ENCODE assay signal across 22 cellular contexts in genomic region chr6:106614592-106615301, GRCh38. TPM values are rescaled to one million over a fixed set of nuclear protein-coding genes. Genes with fewer than 3 reads are reported as not detected.
A peak's percentile ranks its signal among the peaks of the same experiment; 100 is the strongest.
DNase-seq lines count a peak whose midpoint lies in the region; ATAC-seq, FAIRE-seq and TF ChIP-seq lines count a peak whose summit lies in the region.
"Had no signal": no experiment of that assay in that cellular context is flagged by ENCODE, and none has a peak within 500 bp of the region (broad histone marks: within the 10 kb centered on the region; RNA-seq: fewer than 3 reads in every experiment).

No MANE protein-coding gene starts in this region.

- no peak for DNase-seq in GM18507 (ENCODE audit: extremely low spot score, insufficient read length, low read depth)
- DNase-seq in WTC11 (ENCODE audit: low spot score), result no peak
- DNase-seq in iPS-NIHi7 (ENCODE audit: extremely low spot score), result peak; percentile 47
- no peak for DNase-seq in left cardiac atrium
- no peak for DNase-seq in SKM-1 treated with dmso at 0.1 percent for 144 hours (lab: John Stamatoyannopoulos, UW; ENCODE audit: unreplicated experiment)
- no peak for DNase-seq in HEK293T (ENCODE audit: extremely low spot score)
- DNase-seq: activated gamma-delta T cell treated with Interleukin-2 at 50 U/mL for 16 hours; CD4-positive, alpha-beta memory T cell; head of caudate nucleus; HFFc6; left ventricle myocardium inferior; NCI-H1694; NCI-H2171; NCI-H524; nephron progenitor cell; right cardiac atrium; spleen; stimulated activated CD4-positive, alpha-beta T cell treated with anti-CD3 and anti-CD28 coated beads, Interleukin-4, amount 100 ng/mL, for 24 hours; stimulated activated naive CD8-positive, alpha-beta T cell treated with anti-CD3 and anti-CD28 coated beads, Interleukin-15, amount 100 ng/mL, for 72 hours had no signal

- peak; percentile 9 for FAIRE-seq in GM18507 (lab: Jason Lieb, UNC)

- H3K4me3 Mint-ChIP-seq in WTC11, result peak overlapping the region; percentile 43
- H3K4me3 Mint-ChIP-seq: brain; CD4-positive, alpha-beta memory T cell; HFFc6; nephron progenitor cell; stimulated activated naive CD8-positive, alpha-beta T cell treated with anti-CD3 and anti-CD28 coated beads, Interleukin-15, amount 100 ng/mL, for 72 hours; T-helper 1 cell treated with Interleukin-12 subunit alpha and Interleukin-12 subunit beta and Interleukin-4 antibody, amounts not matched to agents 30 μg/mL and 1 μg/mL, for 36 hours had no signal

- ATAC-seq in HG03354 (IDR thresholded peaks at IDR 0.05; ENCODE audit: poor library complexity, severe bottlenecking, unreplicated experiment) (peak; percentile 47), WTC11 (peak; percentile 79), left cardiac atrium (no peak)
- ATAC-seq: right cardiac atrium; stimulated activated naive CD8-positive, alpha-beta T cell treated with anti-CD3 and anti-CD28 coated beads, Interleukin-15, amount 100 ng/mL, for 72 hours had no signal

- peak overlapping the region; percentile 99 for H3K27ac Mint-ChIP-seq in WTC11
- H3K27ac Mint-ChIP-seq: brain; HFFc6; nephron progenitor cell; T-helper 1 cell treated with Interleukin-12 subunit alpha and Interleukin-12 subunit beta and Interleukin-4 antibody, amounts not matched to agents 30 μg/mL and 1 μg/mL, for 36 hours had no signal

- H3K4me1 Mint-ChIP-seq in WTC11, result peaks cover 75% of the 10 kb centered on the region
- H3K4me1 Mint-ChIP-seq: brain; CD4-positive, alpha-beta memory T cell; nephron progenitor cell had no signal

- CTCF ChIA-PET in WTC11 (lab: Charles Lee), result interaction anchor here (0.6 to 2.1 kb wide), 5 partner anchors 48 to 365 kb away, joined by 3 to 11 read pairs (median 4); partner anchors contain the start of gene CRYBG1
- CTCF ChIA-PET in HEK293T (lab: Yijun Ruan, JAX), result interaction anchor here (1.2 kb wide), 1 partner anchor 383 kb away, joined by 3 read pairs; no protein-coding TSS in a partner anchor

- intact Hi-C loops in left cardiac atrium (cut with DNase I), result no loop called here

- peaks cover 11% of the 10 kb centered on the region for H3K36me3 Mint-ChIP-seq in WTC11

- no peak for TF ChIP-seq CTCF in WTC11 (IDR thresholded peaks at IDR 0.05)

- no peaks in the 10 kb centered on the region for H3K27me3 Mint-ChIP-seq in WTC11 (ENCODE audit: low read depth)
- H3K27me3 Mint-ChIP-seq: brain; CD4-positive, alpha-beta memory T cell; stimulated activated naive CD8-positive, alpha-beta T cell treated with anti-CD3 and anti-CD28 coated beads, Interleukin-15, amount 100 ng/mL, for 72 hours had no signal

- POLR2A ChIA-PET in WTC11 (lab: Charles Lee), result interaction anchor here (1.0 kb wide), 1 partner anchor 365 kb away, joined by 3 read pairs; no protein-coding TSS in a partner anchor
- POLR2A ChIA-PET in HEK293T (lab: Yijun Ruan, JAX), result no interaction called here

- H3K9me3 Mint-ChIP-seq in WTC11, result no peaks in the 10 kb centered on the region
- H3K9me3 Mint-ChIP-seq: brain; CD4-positive, alpha-beta memory T cell; HFFc6; nephron progenitor cell; stimulated activated naive CD8-positive, alpha-beta T cell treated with anti-CD3 and anti-CD28 coated beads, Interleukin-15, amount 100 ng/mL, for 72 hours; T-helper 1 cell treated with Interleukin-12 subunit alpha and Interleukin-12 subunit beta and Interleukin-4 antibody, amounts not matched to agents 30 μg/mL and 1 μg/mL, for 36 hours had no signal

TF ChIP-seq in WTC11, 78 proteins besides CTCF, POLR2A, EP300 and RAD21 (continues in another document):
- TF ChIP-seq ARID4B (CRISPR knock-in tag; IDR thresholded peaks at IDR 0.05; ENCODE audit: borderline replicate concordance) (no peak), FOXK1 (CRISPR knock-in tag; IDR thresholded peaks at IDR 0.05) (peak; percentile 85), SOX15 (CRISPR knock-in tag; IDR thresholded peaks at IDR 0.05) (no peak), ETV6 (CRISPR knock-in tag; IDR thresholded peaks at IDR 0.05) (peak; percentile 18; the same call in 1 of the 2 replicates)

TF ChIP-seq in HEK293T, 16 proteins besides CTCF, POLR2A, EP300 and RAD21:
- TF ChIP-seq ZNF384 (IDR thresholded peaks at IDR 0.05) (no peak), SP1 (IDR thresholded peaks at IDR 0.05) (no peak), BHLHE40 (IDR thresholded peaks at IDR 0.05; ENCODE audit: borderline replicate concordance) (no peak), NFRKB (IDR thresholded peaks at IDR 0.05) (no peak), ARNT (IDR thresholded peaks at IDR 0.05) (no peak), CTBP1 (IDR thresholded peaks at IDR 0.05; ENCODE audit: borderline replicate concordance) (no peak), FOXA1 (IDR thresholded peaks at IDR 0.05) (no peak), SUZ12 (IDR thresholded peaks at IDR 0.05) (no peak), LEF1 (IDR thresholded peaks at IDR 0.05; ENCODE audit: borderline replicate concordance) (no peak), HDGF (IDR thresholded peaks at IDR 0.05; ENCODE audit: borderline replicate concordance) (no peak), ELF4 (IDR thresholded peaks at IDR 0.05) (no peak), PKNOX1 (IDR thresholded peaks at IDR 0.05) (no peak), TARDBP (IDR thresholded peaks at IDR 0.05) (no peak), FOXM1 (IDR thresholded peaks at IDR 0.05; ENCODE audit: borderline replicate concordance) (no peak), L3MBTL2 (conservative IDR thresholded peaks at IDR 0.05) (no peak), FOXK2 (IDR thresholded peaks at IDR 0.05) (no peak)

RNA-seq across cellular contexts. Expression of gene RTN4IP1, which starts 14.6 kb away (rescaled TPM):
- total RNA-seq in WTC11 (2021), result 16.3 to 19.2 TPM (median 17.8 TPM) in 3 replicates
- total RNA-seq in left cardiac atrium, result 10 to 100 TPM; 10.4 to 12.9 TPM

RNA-seq across cellular contexts. Expression of gene QRSL1, which starts 14.6 kb away (rescaled TPM):
- total RNA-seq in WTC11 (2021) (17.2 to 17.9 TPM (median 17.7 TPM) in 3 replicates), left cardiac atrium (10 to 100 TPM; 12.1 to 15.6 TPM)

Comparison
In these comparisons a context has a peak if more than half of its experiments do, and no peak if none do; other contexts are left out.
1. ATAC-seq: peak in HG03354 (single experiment) and WTC11 (single experiment); none in left cardiac atrium (0 of 2).